ENCODE assay signal across 13 cellular contexts in the genomic region with DNA sequence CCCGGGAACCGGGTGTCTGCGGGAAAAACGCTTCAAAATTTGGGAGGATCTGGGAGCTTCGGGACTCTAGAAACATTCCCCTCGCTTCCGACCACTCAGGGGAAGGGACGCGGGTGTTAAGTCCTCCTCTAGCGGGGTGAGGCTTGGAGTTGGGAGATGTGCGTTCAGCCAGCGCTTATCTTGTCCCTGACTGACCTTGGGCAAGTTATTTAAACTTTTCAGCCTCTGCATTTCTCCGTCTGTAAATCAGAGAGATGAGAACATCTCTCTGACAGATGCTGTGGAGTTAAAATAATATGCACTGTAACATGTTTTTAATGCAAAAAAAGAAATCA.
DNase-seq lines count a peak whose midpoint lies in the region; ATAC-seq and TF ChIP-seq lines count a peak whose summit lies in the region.
"Had no signal": no experiment of that assay in that cellular context is flagged by ENCODE, and none has a peak within 500 bp of the region (broad histone marks: within the 10 kb centered on the region; RNA-seq: fewer than 3 reads in every experiment).

No MANE protein-coding gene starts in this region.

- DNase-seq in BE2C (no peak), HuH-7.5 (ENCODE audit: low spot score) (peak; percentile 51), esophagus muscularis mucosa (ENCODE audit: extremely low spot score) (no peak), pons (ENCODE audit: low spot score) (no peak)
- DNase-seq: activated CD4-positive, alpha-beta T cell treated with anti-CD3 and anti-CD28 coated beads for 4 hours; activated naive CD8-positive, alpha-beta T cell treated with anti-CD3 and anti-CD28 coated beads, Interleukin-2, amount 10 ng/mL, durations not matched to agents 7 days and 5 days; gastrocnemius medialis; NCI-H1105 treated with DMSO at 0.1 percent for 48 hours; posterior cingulate gyrus had no signal

- peak overlapping the region; percentile 56 for H3K4me3 ChIP-seq in BE2C (ENCODE audit: low read depth, low read length)
- peak overlapping the region; percentile 36 to 48 (median 40) for H3K4me3 ChIP-seq in esophagus muscularis mucosa
- H3K4me3 ChIP-seq in neuron (ENCODE audit: low read length): peak overlapping the region; percentile 13

- intact Hi-C loops in esophagus muscularis mucosa (cut with DNase I): no loop called here

- TF ChIP-seq CTCF in BE2C (IDR thresholded peaks at IDR 0.05; ENCODE audit: low read depth, low read length) (no peak), esophagus muscularis mucosa (IDR thresholded peaks at IDR 0.05) (no peak)

- H3K9me3 ChIP-seq in BE2C: no peaks in the 10 kb centered on the region
- H3K9me3 ChIP-seq in esophagus muscularis mucosa: no peaks in the 10 kb centered on the region
- peaks cover 7% of the 10 kb centered on the region for H3K9me3 ChIP-seq in neuron (ENCODE audit: low read length)
- H3K9me3 ChIP-seq: gastrocnemius medialis had no signal

- no peak for TF ChIP-seq POLR2A in esophagus muscularis mucosa (IDR thresholded peaks at IDR 0.05; ENCODE audit: low read depth)

- ATAC-seq in HG03520 (IDR thresholded peaks at IDR 0.05; ENCODE audit: unreplicated experiment) (no peak), HG02870 (IDR thresholded peaks at IDR 0.05; ENCODE audit: unreplicated experiment) (no peak), HG02885 (IDR thresholded peaks at IDR 0.05; ENCODE audit: poor library complexity, unreplicated experiment) (no peak)
- ATAC-seq: gastrocnemius medialis had no signal

- H2AFZ ChIP-seq in neuron (ENCODE audit: low read depth, low read length): peak overlapping the region; percentile 26

- no peak for TF ChIP-seq EP300 in esophagus muscularis mucosa (IDR thresholded peaks at IDR 0.05)

- 5% methylated on average over 9 of the region's 13 CpGs for WGBS in esophagus muscularis mucosa

- H3K27me3 ChIP-seq in BE2C (peaks cover 17% of the 10 kb centered on the region), esophagus muscularis mucosa (peaks cover 0 to 50% (median 0%) of the 10 kb centered on the region in 4 donors), neuron (ENCODE audit: insufficient read depth, low read length) (peaks cover 48% of the 10 kb centered on the region)

- H3K36me3 ChIP-seq in BE2C (no peaks in the 10 kb centered on the region), esophagus muscularis mucosa (no peaks in the 10 kb centered on the region), neuron (ENCODE audit: insufficient read depth, low read length) (no peaks in the 10 kb centered on the region)
- H3K36me3 ChIP-seq: gastrocnemius medialis had no signal

- H3K27ac ChIP-seq in esophagus muscularis mucosa (replicated peaks in 1 of 4): no peak overlapping the region
- H3K27ac ChIP-seq: gastrocnemius medialis had no signal

- H3K4me1 ChIP-seq in BE2C (peaks cover 5% of the 10 kb centered on the region; the same call in 1 of the 2 replicates), esophagus muscularis mucosa (peaks cover 0 to 12% (median 5%) of the 10 kb centered on the region in 4 donors), neuron (ENCODE audit: insufficient read depth, low read length) (no peaks in the 10 kb centered on the region)
- H3K4me1 ChIP-seq: gastrocnemius medialis had no signal
